ENCODE assay signal across 9 cellular contexts in the genomic region with DNA sequence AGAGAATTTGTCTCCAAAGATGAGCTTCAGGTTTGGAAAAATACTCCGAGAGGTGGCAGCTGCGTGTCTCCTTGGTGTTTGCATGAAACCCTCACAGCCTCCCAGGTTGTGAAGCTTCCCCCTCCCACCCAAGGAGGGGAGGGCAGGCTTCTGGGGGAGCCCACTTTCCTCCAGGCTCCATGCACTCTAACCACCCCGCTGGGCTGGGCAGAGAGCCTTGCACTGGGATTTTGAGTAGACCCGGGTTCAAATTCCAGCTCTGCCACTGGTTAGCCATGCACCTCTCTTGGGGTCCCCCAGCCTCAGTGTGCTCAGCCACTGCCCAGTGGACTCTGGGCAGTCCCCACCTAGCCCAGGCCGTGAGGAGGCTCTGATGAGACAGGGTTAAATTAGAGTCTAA. TPM values are rescaled to one million over a fixed set of nuclear protein-coding genes. Genes with fewer than 3 reads are reported as not detected.
"Had no signal": no experiment of that assay in that cellular context is flagged by ENCODE, and none has a peak within 500 bp of the region (broad histone marks: within the 10 kb centered on the region; RNA-seq: fewer than 3 reads in every experiment).

No MANE protein-coding gene starts in this region.

- H3K4me1 ChIP-seq: HAP-1 had no signal

- H3K36me3 ChIP-seq: HAP-1 had no signal

- DNase-seq: H7, HFFc6, KG1 had no signal

- H3K27ac Mint-ChIP-seq: GM23338, HFFc6 had no signal

- H3K4me3 ChIP-seq: GM23338, HAP-1, K562 had no signal

- H3K4me3 Mint-ChIP-seq: GM23338, HFFc6 had no signal

- ATAC-seq: HCT116, K562 had no signal

- H3K4me2 ChIP-seq: GM23338 had no signal

- H3K9me3 Mint-ChIP-seq: HFFc6 had no signal

- H3K9me3 ChIP-seq: HAP-1 had no signal

- H2AFZ ChIP-seq: GM23338 had no signal

RNA-seq across cellular contexts. Expression of a gene that starts 4.3 kb away (rescaled TPM):
- total RNA-seq: H4, HFFc6, HT-29 had no signal
